In genomic region chr19:45000665-45001064, GRCh38 we compare ENCODE assay signal across 8 cellular contexts. TPM values are rescaled to one million over a fixed set of nuclear protein-coding genes. Genes with fewer than 3 reads are reported as not detected.
DNase-seq lines count a peak whose midpoint lies in the region; ATAC-seq, FAIRE-seq and TF ChIP-seq lines count a peak whose summit lies in the region.
"Not testable (repeated sequence)": the region's sequence is repeated elsewhere in the genome, so short reads cannot be mapped to it uniquely, and the experiment has no call there.

No MANE protein-coding gene starts in this region.

- peak overlapping the region; percentile 59 to 95 for H3K27ac ChIP-seq in A549
- not testable (repeated sequence) for H3K27ac ChIP-seq in GM23338 (ENCODE audit: low read depth)
- H3K27ac ChIP-seq in Peyer's patch: peak overlapping the region in 3 of 4 donors; percentile 99 to 100 (median 100)
- H3K27ac ChIP-seq in skeletal muscle tissue (ENCODE audit: low read depth, low read length): peak overlapping the region; percentile 64

- CTCF ChIA-PET in A549 (lab: Yijun Ruan, JAX): interaction anchor here (0.9 to 3.8 kb wide), 6 partner anchors 11 to 97 kb away, joined by 3 to 26 read pairs (median 5); no protein-coding TSS in a partner anchor

- TF ChIP-seq POLR2A in A549 (IDR thresholded peaks at IDR 0.05; ENCODE audit: low read length); Peyer's patch (IDR thresholded peaks at IDR 0.05): not testable (repeated sequence)

- not testable (repeated sequence) for TF ChIP-seq EP300 in A549 (IDR thresholded peaks at IDR 0.05)

- H3K79me2 ChIP-seq in GM23338 (replicated peaks; ENCODE audit: insufficient read depth): not testable (repeated sequence)

- H2AFZ ChIP-seq in GM23338: peak overlapping the region; percentile 99

- peak overlapping the region; percentile 96 for H3K4me3 ChIP-seq in A549
- H3K4me3 ChIP-seq in GM23338: peak overlapping the region; percentile 42; the same call in 1 of the 2 replicates
- peak overlapping the region in 3 of 4 donors; percentile 91 to 98 (median 94) for H3K4me3 ChIP-seq in Peyer's patch
- H3K4me3 ChIP-seq in skeletal muscle tissue (ENCODE audit: low read length in 3 of 3): peak overlapping the region; percentile 66 to 73 (median 67)

- H3K36me3 ChIP-seq in GM23338 (ENCODE audit: insufficient read depth); Peyer's patch; skeletal muscle tissue (ENCODE audit: control insufficient read depth in 3 of 3, insufficient read depth in 3 of 3, low read length in 3 of 3): not testable (repeated sequence)

- WGBS in A549 (ENCODE audit: missing lambda C conversion rate): 61% methylated on average over 19 of the region's 19 CpGs

- H3K4me1 Mint-ChIP-seq in GM23338; glutamatergic neuron (ENCODE audit: low read depth, unreplicated experiment): not testable (repeated sequence)
- peaks cover 16% of the 10 kb centered on the region for H3K4me1 Mint-ChIP-seq in activated T-cell treated with anti-CD3 and anti-CD28 coated beads, Interleukin-2, amount 50 U/mL, for 72 hours (ENCODE audit: low read depth)
- H3K4me1 Mint-ChIP-seq in central memory CD8-positive, alpha-beta T cell: peaks cover 12% of the 10 kb centered on the region
- H3K4me1 Mint-ChIP-seq in naive B cell: peaks cover 11 to 22% (median 14%) of the 10 kb centered on the region in 3 donors

- H3K9ac ChIP-seq in skeletal muscle tissue (ENCODE audit: low read depth in 1 of 3, low read length in 3 of 3): peak overlapping the region in 2 of 3 donors; percentile 45 to 64

- not testable (repeated sequence) for H3K27me3 ChIP-seq in GM23338 (ENCODE audit: insufficient read depth); Peyer's patch; skeletal muscle tissue (ENCODE audit: control insufficient read depth in 3 of 3, insufficient read depth in 3 of 3, low read length in 3 of 3)

- H3K4me3 Mint-ChIP-seq in GM23338 (peak overlapping the region; percentile 57), glutamatergic neuron (ENCODE audit: unreplicated experiment) (peak overlapping the region; percentile 61), naive B cell (peak overlapping the region; percentile 61 to 95 (median 69))
- peak overlapping the region; percentile 77 to 82 for H3K4me3 Mint-ChIP-seq in activated T-cell treated with anti-CD3 and anti-CD28 coated beads, Interleukin-2, amount 50 U/mL, for 72 hours
- H3K4me3 Mint-ChIP-seq in central memory CD8-positive, alpha-beta T cell: peak overlapping the region; percentile 89

- not testable (repeated sequence) for H3K27ac Mint-ChIP-seq in GM23338; glutamatergic neuron (ENCODE audit: unreplicated experiment)
- peak overlapping the region; percentile 54 for H3K27ac Mint-ChIP-seq in activated T-cell treated with anti-CD3 and anti-CD28 coated beads, Interleukin-2, amount 50 U/mL, for 72 hours
- peak overlapping the region; percentile 98 for H3K27ac Mint-ChIP-seq in central memory CD8-positive, alpha-beta T cell (ENCODE audit: low read depth)
- H3K27ac Mint-ChIP-seq in naive B cell: peak overlapping the region; percentile 93 to 98 (median 96)

- H3K9me3 Mint-ChIP-seq in GM23338; activated T-cell treated with anti-CD3 and anti-CD28 coated beads, Interleukin-2, amount 50 U/mL, for 72 hours; central memory CD8-positive, alpha-beta T cell; glutamatergic neuron (ENCODE audit: unreplicated experiment); naive B cell: not testable (repeated sequence)

- not testable (repeated sequence) for FAIRE-seq in A549 (lab: Jason Lieb, UNC)

- not testable (repeated sequence) for H3F3A ChIP-seq in GM23338 (replicated peaks; ENCODE audit: low read depth)

- DNase-seq in A549 (ENCODE audit: low read depth in 1 of 2, low spot score in 1 of 2); GM23338 (ENCODE audit: low spot score); Peyer's patch; activated T-cell treated with anti-CD3 and anti-CD28 coated beads, Interleukin-2, amount 50 U/mL, for 72 hours; central memory CD8-positive, alpha-beta T cell (ENCODE audit: low spot score in 2 of 2); glutamatergic neuron; naive B cell: not testable (repeated sequence)

- H3K4me1 ChIP-seq in A549; GM23338 (ENCODE audit: insufficient read depth): not testable (repeated sequence)
- H3K4me1 ChIP-seq in Peyer's patch: peaks cover 0 to 19% (median 6%) of the 10 kb centered on the region in 4 donors
- peaks cover 2 to 13% (median 6%) of the 10 kb centered on the region in 3 donors for H3K4me1 ChIP-seq in skeletal muscle tissue (ENCODE audit: control insufficient read depth in 3 of 3, insufficient read depth in 3 of 3, low read length in 3 of 3)

- peak overlapping the region; percentile 95 for H3K4me2 ChIP-seq in A549
- peak overlapping the region; percentile 73 for H3K4me2 ChIP-seq in GM23338

- POLR2A ChIA-PET in A549 (lab: Yijun Ruan, JAX): interaction anchor here (1.0 to 2.5 kb wide), 3 partner anchors 38 to 92 kb away, joined by 4 to 27 read pairs (median 7); partner anchors contain the start of genes CLASRP, CLPTM1 and PPP1R37

- not testable (repeated sequence) for TF ChIP-seq RAD21 in A549 (conservative IDR thresholded peaks at IDR 0.05 in 1 of 2, IDR thresholded peaks at IDR 0.05 in 1 of 2)

- H3K36me3 Mint-ChIP-seq in GM23338 (ENCODE audit: low read depth); activated T-cell treated with anti-CD3 and anti-CD28 coated beads, Interleukin-2, amount 50 U/mL, for 72 hours (ENCODE audit: insufficient read depth in 2 of 2); glutamatergic neuron (ENCODE audit: unreplicated experiment); naive B cell: not testable (repeated sequence)
- H3K36me3 Mint-ChIP-seq in central memory CD8-positive, alpha-beta T cell (ENCODE audit: insufficient read depth): peaks cover 33% of the 10 kb centered on the region

- TF ChIP-seq CTCF in A549 (IDR thresholded peaks at IDR 0.05); GM23338 (conservative IDR thresholded peaks at IDR 0.05; ENCODE audit: low read depth in 2 of 2); Peyer's patch (IDR thresholded peaks at IDR 0.05); glutamatergic neuron (IDR thresholded peaks at IDR 0.05; ENCODE audit: partially characterized antibody, unreplicated experiment): not testable (repeated sequence)

- ATAC-seq in A549; GM23338; activated T-cell treated with anti-CD3 and anti-CD28 coated beads, Interleukin-2, amount 50 U/mL, for 72 hours (replicated peaks in 1 of 2); central memory CD8-positive, alpha-beta T cell (replicated peaks; ENCODE audit: extremely low read depth, poor library complexity, severe bottlenecking); naive B cell (ENCODE audit: low read depth in 2 of 2): not testable (repeated sequence)

- H3K9me2 ChIP-seq in GM23338 (ENCODE audit: insufficient read depth): not testable (repeated sequence)

- H3K9me3 ChIP-seq in A549; Peyer's patch; skeletal muscle tissue (ENCODE audit: control insufficient read depth in 3 of 3, low read length in 3 of 3): not testable (repeated sequence)

- not testable (repeated sequence) for H4K20me1 ChIP-seq in GM23338 (replicated peaks; ENCODE audit: insufficient read depth)

- H3K27me3 Mint-ChIP-seq in GM23338 (ENCODE audit: insufficient read depth, low read depth, poor library complexity): peaks cover 22% of the 10 kb centered on the region
- not testable (repeated sequence) for H3K27me3 Mint-ChIP-seq in activated T-cell treated with anti-CD3 and anti-CD28 coated beads, Interleukin-2, amount 50 U/mL, for 72 hours (ENCODE audit: low read depth); central memory CD8-positive, alpha-beta T cell; glutamatergic neuron (ENCODE audit: unreplicated experiment); naive B cell

RNA-seq across cellular contexts. Expression of gene RELB, which starts 0.6 kb away (rescaled TPM):
- polyA plus RNA-seq in A549 (2011; rRNA removed) (7.5 and 8.1 TPM in 2 replicates), A549 (2017; fragmentation: RNase III; extraction: RNeasy Plus Mini Kit Qiagen cat#74134 plus additional on column Dnase treatment) (9.6 to 15.1 TPM (median 9.6 TPM) in 3 replicates), GM23338 (2016; fragmentation: Nextera tagmentation; extraction: Ambion mirVana) (7.4 and 7.9 TPM in 2 replicates), naive B cell (ENCODE audit: low read depth in 6 of 6) (10 to 100 TPM; 29.8 to 72.6 (median 64.7) TPM)
- 21.2 and 28.8 TPM in 2 replicates for polyA plus RNA-seq in A549 (2012; cell fraction: cytosol; rRNA removed)
- 35.3 and 41.2 TPM in 2 replicates for polyA plus RNA-seq in A549 (2012; cell fraction: nucleus; rRNA removed)
- polyA minus RNA-seq in A549 (2011; rRNA and poly(A)+ RNA removed): 9.0 and 11.3 TPM in 2 replicates
- 11.1 and 13.1 TPM in 2 replicates for total RNA-seq in GM23338 (2014; rRNA removed; shearing (Covaris generic))
- total RNA-seq in Peyer's patch (10 to 100 TPM; 13.3 to 49.8 (median 20.4) TPM), glutamatergic neuron (ENCODE audit: unreplicated experiment) (1.2 TPM), skeletal muscle tissue (7.8 TPM)
- total RNA-seq in activated T-cell treated with anti-CD3 and anti-CD28 coated beads, Interleukin-2, amount 50 U/mL, for 72 hours: 100 to 1,000 TPM; 142 to 145 TPM

RNA-seq across cellular contexts. Expression of gene CLASRP, which starts 38.2 kb away (rescaled TPM):
- polyA plus RNA-seq in A549 (2011; rRNA removed) (30.7 and 39.0 TPM in 2 replicates), A549 (2017; fragmentation: RNase III; extraction: RNeasy Plus Mini Kit Qiagen cat#74134 plus additional on column Dnase treatment) (74.8 to 93.7 TPM (median 86.4 TPM) in 3 replicates), GM23338 (2016; fragmentation: Nextera tagmentation; extraction: Ambion mirVana) (26.5 and 27.1 TPM in 2 replicates), naive B cell (ENCODE audit: low read depth in 6 of 6) (10 to 100 TPM in 2 of 6 donors, 1 to 10 TPM in 4; 6.5 to 30.2 (median 9.7) TPM)
- 38.3 and 40.7 TPM in 2 replicates for polyA plus RNA-seq in A549 (2012; cell fraction: cytosol; rRNA removed)
- polyA plus RNA-seq in A549 (2012; cell fraction: nucleus; rRNA removed): 229 and 279 TPM in 2 replicates
- 36.0 and 38.2 TPM in 2 replicates for polyA minus RNA-seq in A549 (2011; rRNA and poly(A)+ RNA removed)
- 78.7 and 92.3 TPM in 2 replicates for total RNA-seq in GM23338 (2014; rRNA removed; shearing (Covaris generic))
- total RNA-seq in Peyer's patch (100 to 1,000 TPM in 3 of 4 donors, 10 to 100 TPM in 1; 94.2 to 310 (median 147) TPM), glutamatergic neuron (ENCODE audit: unreplicated experiment) (127 TPM), skeletal muscle tissue (7.8 TPM)
- total RNA-seq in activated T-cell treated with anti-CD3 and anti-CD28 coated beads, Interleukin-2, amount 50 U/mL, for 72 hours: 100 to 1,000 TPM; 110 to 138 TPM

RNA-seq across cellular contexts. Expression of gene CLPTM1, which starts 45.5 kb away (rescaled TPM):
- polyA plus RNA-seq in A549 (2011; rRNA removed): 96.5 and 99.3 TPM in 2 replicates
- 141 and 161 TPM in 2 replicates for polyA plus RNA-seq in A549 (2012; cell fraction: cytosol; rRNA removed)
- 421 and 534 TPM in 2 replicates for polyA plus RNA-seq in A549 (2012; cell fraction: nucleus; rRNA removed)
- polyA plus RNA-seq in A549 (2017; fragmentation: RNase III; extraction: RNeasy Plus Mini Kit Qiagen cat#74134 plus additional on column Dnase treatment): 173 to 188 TPM (median 180 TPM) in 3 replicates
- polyA minus RNA-seq in A549 (2011; rRNA and poly(A)+ RNA removed): 167 and 185 TPM in 2 replicates
- total RNA-seq in GM23338 (2014; rRNA removed; shearing (Covaris generic)): 70.6 and 71.5 TPM in 2 replicates
- 36.7 and 41.6 TPM in 2 replicates for polyA plus RNA-seq in GM23338 (2016; fragmentation: Nextera tagmentation; extraction: Ambion mirVana)
- total RNA-seq in Peyer's patch: 100 to 1,000 TPM in 3 of 4 donors, 10 to 100 TPM in 1; 95.7 to 156 (median 125) TPM
- total RNA-seq in activated T-cell treated with anti-CD3 and anti-CD28 coated beads, Interleukin-2, amount 50 U/mL, for 72 hours: 10 to 100 TPM; 44.7 to 50.0 TPM
- total RNA-seq in glutamatergic neuron (ENCODE audit: unreplicated experiment): 102 TPM
- polyA plus RNA-seq in naive B cell (ENCODE audit: low read depth in 6 of 6): 10 to 100 TPM; 17.5 to 27.2 (median 20.1) TPM
- total RNA-seq in skeletal muscle tissue: 40.7 TPM

RNA-seq across cellular contexts. Expression of gene APOC2, which starts 54.8 kb away (rescaled TPM):
- polyA plus RNA-seq in A549 (2011; rRNA removed) (not detected in 2 replicates), A549 (2017; fragmentation: RNase III; extraction: RNeasy Plus Mini Kit Qiagen cat#74134 plus additional on column Dnase treatment) (0.27 TPM in 1 of 3 replicates, not detected in the others), GM23338 (2016; fragmentation: Nextera tagmentation; extraction: Ambion mirVana) (not detected in 2 replicates), naive B cell (ENCODE audit: low read depth in 6 of 6) (not detected)
- not detected in 2 replicates for polyA plus RNA-seq in A549 (2012; cell fraction: cytosol; rRNA removed)
- polyA plus RNA-seq in A549 (2012; cell fraction: nucleus; rRNA removed): not detected in 2 replicates
- not detected in 2 replicates for polyA minus RNA-seq in A549 (2011; rRNA and poly(A)+ RNA removed)
- not detected in 2 replicates for total RNA-seq in GM23338 (2014; rRNA removed; shearing (Covaris generic))
- total RNA-seq in Peyer's patch (10 to 100 TPM in 2 of 4 donors, 1 to 10 TPM in 2; 4.5 to 13.8 (median 9.5) TPM), glutamatergic neuron (ENCODE audit: unreplicated experiment) (not detected), skeletal muscle tissue (not detected)
- total RNA-seq in activated T-cell treated with anti-CD3 and anti-CD28 coated beads, Interleukin-2, amount 50 U/mL, for 72 hours: not detected

RNA-seq across cellular contexts. Expression of gene APOC4, which starts 58.6 kb away (rescaled TPM):
- polyA plus RNA-seq in A549 (2011; rRNA removed): not detected in 2 replicates
- not detected in 2 replicates for polyA plus RNA-seq in A549 (2012; cell fraction: cytosol; rRNA removed)
- polyA plus RNA-seq in A549 (2012; cell fraction: nucleus; rRNA removed): not detected in 2 replicates
- polyA plus RNA-seq in A549 (2017; fragmentation: RNase III; extraction: RNeasy Plus Mini Kit Qiagen cat#74134 plus additional on column Dnase treatment): not detected in 3 replicates
- not detected in 2 replicates for polyA minus RNA-seq in A549 (2011; rRNA and poly(A)+ RNA removed)
- not detected in 2 replicates for total RNA-seq in GM23338 (2014; rRNA removed; shearing (Covaris generic))
- polyA plus RNA-seq in GM23338 (2016; fragmentation: Nextera tagmentation; extraction: Ambion mirVana): not detected in 2 replicates
- total RNA-seq in Peyer's patch: not detected
- not detected for total RNA-seq in activated T-cell treated with anti-CD3 and anti-CD28 coated beads, Interleukin-2, amount 50 U/mL, for 72 hours
- total RNA-seq in glutamatergic neuron (ENCODE audit: unreplicated experiment): not detected
- polyA plus RNA-seq in naive B cell (ENCODE audit: low read depth in 6 of 6): not detected
- not detected for total RNA-seq in skeletal muscle tissue

Comparison
In these comparisons a context has a peak if more than half of its experiments do, and no peak if none do; other contexts are left out.
1. H3K4me3 ChIP-seq: peak in every context shown above with its lines; median percentile 96 in A549; 94 in Peyer's patch; 67 in skeletal muscle tissue; 42 in GM23338.